Comparison of ENCODE assay signal across 1 cellular context in genomic region chr12:4487024-4487423, GRCh38.
TF ChIP-seq lines count a peak whose summit lies in the region.

No MANE protein-coding gene starts in this region.

TF ChIP-seq in WTC11, 78 proteins besides CTCF, POLR2A, EP300 and RAD21 (continued from another document):
- TF ChIP-seq, protein P1, sequence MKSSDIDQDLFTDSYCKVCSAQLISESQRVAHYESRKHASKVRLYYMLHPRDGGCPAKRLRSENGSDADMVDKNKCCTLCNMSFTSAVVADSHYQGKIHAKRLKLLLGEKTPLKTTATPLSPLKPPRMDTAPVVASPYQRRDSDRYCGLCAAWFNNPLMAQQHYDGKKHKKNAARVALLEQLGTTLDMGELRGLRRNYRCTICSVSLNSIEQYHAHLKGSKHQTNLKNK (CRISPR knock-in tag; IDR thresholded peaks at IDR 0.05) = no peak
- TF ChIP-seq GRHL2 (CRISPR knock-in tag; IDR thresholded peaks at IDR 0.05; ENCODE audit: insufficient replicate concordance, severe bottlenecking) = no peak
- TF ChIP-seq, protein P2, sequence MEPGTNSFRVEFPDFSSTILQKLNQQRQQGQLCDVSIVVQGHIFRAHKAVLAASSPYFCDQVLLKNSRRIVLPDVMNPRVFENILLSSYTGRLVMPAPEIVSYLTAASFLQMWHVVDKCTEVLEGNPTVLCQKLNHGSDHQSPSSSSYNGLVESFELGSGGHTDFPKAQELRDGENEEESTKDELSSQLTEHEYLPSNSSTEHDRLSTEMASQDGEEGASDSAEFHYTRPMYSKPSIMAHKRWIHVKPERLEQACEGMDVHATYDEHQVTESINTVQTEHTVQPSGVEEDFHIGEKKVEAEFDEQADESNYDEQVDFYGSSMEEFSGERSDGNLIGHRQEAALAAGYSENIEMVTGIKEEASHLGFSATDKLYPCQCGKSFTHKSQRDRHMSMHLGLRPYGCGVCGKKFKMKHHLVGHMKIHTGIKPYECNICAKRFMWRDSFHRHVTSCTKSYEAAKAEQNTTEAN (CRISPR knock-in tag; IDR thresholded peaks at IDR 0.05) = no peak
- no peak for TF ChIP-seq ETV6 (CRISPR knock-in tag; IDR thresholded peaks at IDR 0.05)
- TF ChIP-seq ZNF423 (CRISPR knock-in tag; IDR thresholded peaks at IDR 0.05) = no peak
- no peak for TF ChIP-seq ZNF317 (CRISPR knock-in tag; IDR thresholded peaks at IDR 0.05; ENCODE audit: borderline replicate concordance, low read depth)
- TF ChIP-seq SOX15 (CRISPR knock-in tag; IDR thresholded peaks at IDR 0.05) = no peak
